Comparison of ENCODE assay signal across 27 cellular contexts in the genomic region with DNA sequence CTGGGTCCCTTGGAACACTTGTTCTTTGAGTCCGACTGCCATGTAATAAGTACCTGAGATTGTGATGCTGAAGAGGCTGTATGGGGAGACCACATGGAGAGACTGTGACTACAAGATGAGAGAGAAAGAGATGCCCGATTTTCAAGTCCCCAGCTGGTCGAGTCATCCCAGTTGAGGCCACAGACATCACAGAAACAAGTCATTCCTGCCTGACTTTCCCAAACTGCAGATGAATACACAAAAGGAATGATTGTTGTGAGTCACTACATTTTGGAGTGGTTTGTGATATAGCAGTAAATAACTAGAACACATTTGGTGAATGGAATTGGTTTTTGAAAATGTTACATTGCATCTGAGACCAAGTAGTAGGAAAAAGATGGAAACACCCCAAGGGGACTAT. TPM values are rescaled to one million over a fixed set of nuclear protein-coding genes. Genes with fewer than 3 reads are reported as not detected.
"Had no signal": no experiment of that assay in that cellular context is flagged by ENCODE, and none has a peak within 500 bp of the region (broad histone marks: within the 10 kb centered on the region; RNA-seq: fewer than 3 reads in every experiment).

No MANE protein-coding gene starts in this region.

- H3K36me3 Mint-ChIP-seq: activated naive CD4-positive, alpha-beta T cell treated with anti-CD3 and anti-CD28 coated beads, Interleukin-2, amount 50 U/mL, for 72 hours; WTC11 had no signal

- H3K4me2 ChIP-seq: PC-9 had no signal

- H3K9me3 Mint-ChIP-seq: activated CD4-positive, alpha-beta T cell treated with anti-CD3 and anti-CD28 coated beads, Interleukin-2, amount 10 ng/mL, durations not matched to agents 24 days and 14 days; activated naive CD4-positive, alpha-beta T cell treated with anti-CD3 and anti-CD28 coated beads, Interleukin-2, amount 50 U/mL, for 72 hours; activated naive CD8-positive, alpha-beta T cell treated with anti-CD3 and anti-CD28 coated beads, Interleukin-2, amount 50 U/mL, for 24 hours; activated T-cell treated with anti-CD3 and anti-CD28 coated beads, Interleukin-2, amount 50 U/mL, for 4 hours; central memory CD8-positive, alpha-beta T cell; T-helper 1 cell treated with Interleukin-12 subunit alpha and Interleukin-12 subunit beta and Interleukin-4 antibody, amounts not matched to agents 30 μg/mL and 1 μg/mL, for 36 hours; WTC11 had no signal

- DNase-seq: activated CD4-positive, alpha-beta T cell treated with anti-CD3 and anti-CD28 coated beads for 1 hour; activated CD4-positive, alpha-beta T cell treated with anti-CD3 and anti-CD28 coated beads, Interleukin-2, amount 10 ng/mL, durations not matched to agents 24 days and 14 days; activated CD4-positive, alpha-beta T cell treated with anti-CD3 and anti-CD28 coated beads, Interleukin-2, amount 50 U/mL, for 48 hours; activated CD8-positive, alpha-beta memory T cell treated with anti-CD3 and anti-CD28 coated beads for 24 hours; activated effector memory CD4-positive, alpha-beta T cell treated with anti-CD3 and anti-CD28 coated beads, Interleukin-2, amount 50 U/mL, for 16 hours; activated naive CD4-positive, alpha-beta T cell treated with Interleukin-2 at 50 U/mL for 16 hours; activated naive CD8-positive, alpha-beta T cell treated with anti-CD3 and anti-CD28 coated beads, Interleukin-2, amount 50 U/mL, for 24 hours; activated T-cell treated with anti-CD3 and anti-CD28 coated beads, Interleukin-2, amount 50 U/mL, for 4 hours; amniotic stem cell; body of pancreas; MG63; MV-4-11; NCI-H1092 treated with DMSO at 0.1 percent for 48 hours; NCI-H1436; NCI-H1694 treated with DMSO at 0.1 percent for 48 hours; NCI-H2029 treated with DMSO at 0.1 percent for 48 hours; NCI-H446; NCI-H524; PC-9; SHP77 had no signal

- H3K4me3 ChIP-seq: ascending aorta, body of pancreas, MG63, PC-9, SJSA1 had no signal

- H3K4me1 ChIP-seq: ascending aorta, body of pancreas, SJSA1 had no signal

- H3K4me1 Mint-ChIP-seq: activated CD4-positive, alpha-beta T cell treated with anti-CD3 and anti-CD28 coated beads, Interleukin-2, amount 10 ng/mL, durations not matched to agents 24 days and 14 days; activated naive CD8-positive, alpha-beta T cell treated with anti-CD3 and anti-CD28 coated beads, Interleukin-2, amount 50 U/mL, for 24 hours; central memory CD8-positive, alpha-beta T cell had no signal

- H3K27ac Mint-ChIP-seq: activated CD4-positive, alpha-beta T cell treated with anti-CD3 and anti-CD28 coated beads, Interleukin-2, amount 10 ng/mL, durations not matched to agents 24 days and 14 days; activated naive CD4-positive, alpha-beta T cell treated with anti-CD3 and anti-CD28 coated beads, Interleukin-2, amount 50 U/mL, for 72 hours; activated naive CD8-positive, alpha-beta T cell treated with anti-CD3 and anti-CD28 coated beads, Interleukin-2, amount 50 U/mL, for 24 hours; T-helper 1 cell treated with Interleukin-12 subunit alpha and Interleukin-12 subunit beta and Interleukin-4 antibody, amounts not matched to agents 30 μg/mL and 1 μg/mL, for 36 hours; WTC11 had no signal

- H3K9me3 ChIP-seq: ascending aorta, body of pancreas, MG63, SJSA1 had no signal

- H2AFZ ChIP-seq: PC-9 had no signal

- H3K4me3 Mint-ChIP-seq: activated CD4-positive, alpha-beta T cell treated with anti-CD3 and anti-CD28 coated beads, Interleukin-2, amount 10 ng/mL, durations not matched to agents 24 days and 14 days; activated naive CD8-positive, alpha-beta T cell treated with anti-CD3 and anti-CD28 coated beads, Interleukin-2, amount 50 U/mL, for 24 hours; activated T-cell treated with anti-CD3 and anti-CD28 coated beads, Interleukin-2, amount 50 U/mL, for 4 hours; central memory CD8-positive, alpha-beta T cell; T-helper 1 cell treated with Interleukin-12 subunit alpha and Interleukin-12 subunit beta and Interleukin-4 antibody, amounts not matched to agents 30 μg/mL and 1 μg/mL, for 36 hours; WTC11 had no signal

- H3K27me3 ChIP-seq: ascending aorta, body of pancreas, MG63, SJSA1 had no signal

- H3K27ac ChIP-seq: ascending aorta, body of pancreas, PC-9, RWPE1, SJSA1 had no signal

RNA-seq across cellular contexts. Expression of gene YIPF7, which starts 9.0 kb away (rescaled TPM):
- total RNA-seq: activated CD4-positive, alpha-beta T cell treated with anti-CD3 and anti-CD28 coated beads, Interleukin-2, amount 10 ng/mL, durations not matched to agents 24 days and 14 days; activated T-cell treated with anti-CD3 and anti-CD28 coated beads, Interleukin-2, amount 50 U/mL, for 4 hours; ascending aorta; body of pancreas; PC-9; SJSA1; WTC11 had no signal
